23 cellular contexts compared by ENCODE assay signal in the genomic region with DNA sequence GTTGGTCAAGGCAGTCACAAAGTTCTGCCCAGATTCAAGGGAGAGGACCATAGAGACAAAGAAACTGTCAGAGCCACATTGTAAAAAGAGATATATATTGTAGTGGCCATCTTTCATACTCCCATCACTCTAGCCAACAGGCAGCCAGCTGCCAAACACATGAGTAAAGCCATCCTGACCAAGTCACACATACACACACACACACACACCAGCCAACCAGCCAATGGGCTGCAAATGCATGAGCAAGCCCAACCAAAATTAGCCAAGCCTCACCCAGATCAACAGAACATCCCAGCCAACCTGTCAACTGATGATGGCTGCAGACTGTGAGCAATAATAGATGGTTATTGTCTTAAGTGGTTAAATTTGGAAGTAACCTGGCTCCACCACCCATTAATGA.
DNase-seq lines count a peak whose midpoint lies in the region; ATAC-seq and TF ChIP-seq lines count a peak whose summit lies in the region.
"Had no signal": no experiment of that assay in that cellular context is flagged by ENCODE, and none has a peak within 500 bp of the region (broad histone marks: within the 10 kb centered on the region; RNA-seq: fewer than 3 reads in every experiment).

No MANE protein-coding gene starts in this region.

- H3K4me3 Mint-ChIP-seq in progenitor cell of endocrine pancreas (ENCODE audit: low read depth), result no peak overlapping the region
- H3K4me3 Mint-ChIP-seq: naive thymus-derived CD4-positive, alpha-beta T cell; T-helper 2 cell treated with Interferon-gamma antibody and Interleukin-4, amounts not matched to agents 5 μg/mL and 100 μg/mL, for 36 hours; WTC11 had no signal

- no peaks in the 10 kb centered on the region for H3K27me3 ChIP-seq in psoas muscle (ENCODE audit: insufficient read depth in 3 of 3, low read length in 2 of 3)
- H3K27me3 ChIP-seq: hepatocyte, upper lobe of right lung had no signal

- H3K27me3 Mint-ChIP-seq in progenitor cell of endocrine pancreas, result peaks cover 24% of the 10 kb centered on the region

- DNase-seq in NCI-H1105 treated with DMSO at 0.1 percent for 48 hours (lab: John Stamatoyannopoulos, UW), result peak; percentile 49
- peak; percentile 66 for DNase-seq in epithelial cell of prostate (ENCODE audit: low read depth, low spot score)
- DNase-seq in psoas muscle, result no peak
- DNase-seq in activated naive CD4-positive, alpha-beta T cell (lab: John Stamatoyannopoulos, UW), result no peak
- DNase-seq in progenitor cell of endocrine pancreas (ENCODE audit: low spot score, unreplicated experiment), result no peak
- no peak for DNase-seq in NCI-H146 treated with DMSO at 0.1 percent for 48 hours (lab: John Stamatoyannopoulos, UW; ENCODE audit: unreplicated experiment)
- no peak for DNase-seq in GDM1 (lab: John Stamatoyannopoulos, UW)
- DNase-seq: activated CD4-positive, alpha-beta T cell treated with anti-CD3 and anti-CD28 coated beads, Interleukin-2, amount 50 U/mL, for 48 hours; activated gamma-delta T cell; cerebellar nuclear complex; effector CD8-positive, alpha-beta T cell; KG1; mesenchymal stem cell; naive thymus-derived CD4-positive, alpha-beta T cell; NCI-H2171 treated with DMSO at 0.1 percent for 48 hours; stimulated activated CD4-positive, alpha-beta T cell treated with anti-CD3 and anti-CD28 coated beads, Interleukin-4, amount 100 ng/mL, for 24 hours; upper lobe of right lung had no signal

- ATAC-seq in GM19438 (IDR thresholded peaks at IDR 0.05; ENCODE audit: low read depth, unreplicated experiment), result peak; percentile 17
- peak in 3 of 4 donors; percentile 32 to 79 (median 38) for ATAC-seq in psoas muscle
- ATAC-seq: naive thymus-derived CD4-positive, alpha-beta T cell; Panc1; upper lobe of right lung; WTC11 had no signal

- H3K4me1 Mint-ChIP-seq in progenitor cell of endocrine pancreas (ENCODE audit: low read depth), result no peaks in the 10 kb centered on the region
- H3K4me1 Mint-ChIP-seq: naive thymus-derived CD4-positive, alpha-beta T cell; WTC11 had no signal

- no peaks in the 10 kb centered on the region for H3K4me1 ChIP-seq in psoas muscle
- H3K4me1 ChIP-seq: upper lobe of right lung had no signal

- H3K27ac Mint-ChIP-seq in progenitor cell of endocrine pancreas, result no peak overlapping the region
- H3K27ac Mint-ChIP-seq: naive thymus-derived CD4-positive, alpha-beta T cell; T-helper 2 cell treated with Interferon-gamma antibody and Interleukin-4, amounts not matched to agents 5 μg/mL and 100 μg/mL, for 36 hours; WTC11 had no signal

- TF ChIP-seq CTCF in psoas muscle (IDR thresholded peaks at IDR 0.05) (no peak), progenitor cell of endocrine pancreas (IDR thresholded peaks at IDR 0.05; ENCODE audit: unreplicated experiment) (no peak)

- intact Hi-C loops in psoas muscle (cut with DNase I), result no loop called here

- H3K9me3 ChIP-seq in psoas muscle, result no peaks in the 10 kb centered on the region
- H3K9me3 ChIP-seq: upper lobe of right lung had no signal

- peak overlapping the region; percentile 76 for H3K27ac ChIP-seq in epithelial cell of prostate
- no peak overlapping the region for H3K27ac ChIP-seq in psoas muscle
- H3K27ac ChIP-seq: hepatocyte, skin epidermis, upper lobe of right lung had no signal

- no peaks in the 10 kb centered on the region for H3K36me3 ChIP-seq in psoas muscle (ENCODE audit: insufficient read depth in 1 of 2, low read depth in 1 of 2)
- H3K36me3 ChIP-seq: upper lobe of right lung had no signal

- H3K9me3 Mint-ChIP-seq in progenitor cell of endocrine pancreas (ENCODE audit: low read depth), result peaks cover 4% of the 10 kb centered on the region

- H3K36me3 Mint-ChIP-seq in progenitor cell of endocrine pancreas (ENCODE audit: insufficient read depth), result peaks cover under 1% of the 10 kb centered on the region
- H3K36me3 Mint-ChIP-seq: naive thymus-derived CD4-positive, alpha-beta T cell; WTC11 had no signal

- no peak overlapping the region for H3K4me3 ChIP-seq in psoas muscle
- H3K4me3 ChIP-seq: hepatocyte, skin epidermis, upper lobe of right lung had no signal

Comparison
In these comparisons a context has a peak if more than half of its experiments do, and no peak if none do; other contexts are left out.
1. DNase-seq: peak in NCI-H1105 treated with DMSO at 0.1 percent for 48 hours (single experiment) and epithelial cell of prostate (single experiment); none in psoas muscle (0 of 2), activated naive CD4-positive, alpha-beta T cell (0 of 4), progenitor cell of endocrine pancreas (single experiment), NCI-H146 treated with DMSO at 0.1 percent for 48 hours (single experiment) and GDM1 (single experiment).